Comparison of ENCODE assay signal across 8 cellular contexts in the genomic region with DNA sequence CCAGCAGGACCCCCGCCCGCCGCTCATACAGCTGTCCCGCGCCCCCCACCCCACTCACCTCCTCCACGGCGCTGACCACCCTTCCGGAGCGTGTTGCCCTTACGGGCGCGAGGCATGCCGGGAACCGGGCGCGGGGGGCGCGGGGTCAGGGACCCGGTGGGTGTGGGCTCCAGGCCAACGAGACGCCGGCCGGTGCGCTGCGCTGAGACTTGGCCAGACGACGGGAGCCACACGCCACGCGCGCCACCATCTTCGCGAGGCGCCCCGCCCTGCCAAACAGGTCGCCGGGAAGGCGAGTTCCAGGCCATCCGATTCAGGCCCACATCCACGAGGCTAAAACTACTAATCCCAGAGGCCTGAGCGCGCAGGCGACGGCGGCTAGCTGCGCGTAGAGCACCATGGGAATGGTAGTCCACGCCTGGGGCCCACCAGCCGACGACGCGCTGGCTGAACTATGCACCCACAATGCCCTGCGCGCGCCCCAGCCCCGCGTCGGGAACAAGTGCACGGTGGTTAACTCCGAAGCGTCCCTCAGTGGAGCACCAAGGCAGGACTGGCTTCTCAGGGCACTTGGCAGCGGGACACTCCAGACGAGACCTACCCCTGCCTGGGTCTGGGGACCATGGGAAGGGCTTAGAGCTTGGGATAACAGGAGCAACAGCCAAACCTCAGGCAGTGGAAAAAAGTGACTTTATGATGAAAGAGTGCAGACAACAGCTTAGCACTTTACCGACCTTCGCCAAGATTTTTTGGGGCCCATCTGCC.
DNase-seq lines count a peak whose midpoint lies in the region; ATAC-seq and TF ChIP-seq lines count a peak whose summit lies in the region.

A gene with protein sequence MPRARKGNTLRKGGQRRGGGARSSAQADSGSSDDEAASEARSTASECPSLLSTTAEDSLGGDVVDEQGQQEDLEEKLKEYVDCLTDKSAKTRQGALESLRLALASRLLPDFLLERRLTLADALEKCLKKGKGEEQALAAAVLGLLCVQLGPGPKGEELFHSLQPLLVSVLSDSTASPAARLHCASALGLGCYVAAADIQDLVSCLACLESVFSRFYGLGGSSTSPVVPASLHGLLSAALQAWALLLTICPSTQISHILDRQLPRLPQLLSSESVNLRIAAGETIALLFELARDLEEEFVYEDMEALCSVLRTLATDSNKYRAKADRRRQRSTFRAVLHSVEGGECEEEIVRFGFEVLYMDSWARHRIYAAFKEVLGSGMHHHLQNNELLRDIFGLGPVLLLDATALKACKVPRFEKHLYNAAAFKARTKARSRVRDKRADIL (minus strand): TSS at position 271 of the 765 bp plus-strand sequence. CDS start 155 bp downstream, at position 116.

- ATAC-seq in GM19035 (IDR thresholded peaks at IDR 0.05; ENCODE audit: unreplicated experiment) (peak; percentile 94), HG03354 (IDR thresholded peaks at IDR 0.05; ENCODE audit: poor library complexity, severe bottlenecking, unreplicated experiment) (peak; percentile 95)
- peak; percentile 97 to 99 for ATAC-seq in activated CD4-positive, CD25-positive, alpha-beta regulatory T cell treated with anti-CD3 and anti-CD28 coated beads, Interleukin-2, amount 50 U/mL, for 24 hours

- TF ChIP-seq CTCF in AG09319 (IDR thresholded peaks at IDR 0.05; ENCODE audit: low read depth, low read length): no peak

- DNase-seq in AG09319 (ENCODE audit: extremely low read depth, low read depth): peak; percentile 92
- peak; percentile 91 for DNase-seq in NCI-H446 treated with DMSO at 0.1 percent for 48 hours (lab: John Stamatoyannopoulos, UW)
- peak; percentile 98 for DNase-seq in cerebellar cortex (ENCODE audit: low spot score)
- DNase-seq in islet precursor cell: peak; percentile 99
- peak; percentile 87 to 93 (median 92) for DNase-seq in stimulated activated CD4-positive, alpha-beta T cell treated with anti-CD3 and anti-CD28 coated beads, Interleukin-12 subunit alpha, Interleukin-12 subunit beta, amount 100 ng/mL, for 48 hours (ENCODE audit: low read depth in 2 of 3, low spot score in 1 of 3)

Comparison
In these comparisons a context has a peak if more than half of its experiments do, and no peak if none do; other contexts are left out.
1. Peak in every context shown above with its lines: DNase-seq and ATAC-seq.